In the genomic region with DNA sequence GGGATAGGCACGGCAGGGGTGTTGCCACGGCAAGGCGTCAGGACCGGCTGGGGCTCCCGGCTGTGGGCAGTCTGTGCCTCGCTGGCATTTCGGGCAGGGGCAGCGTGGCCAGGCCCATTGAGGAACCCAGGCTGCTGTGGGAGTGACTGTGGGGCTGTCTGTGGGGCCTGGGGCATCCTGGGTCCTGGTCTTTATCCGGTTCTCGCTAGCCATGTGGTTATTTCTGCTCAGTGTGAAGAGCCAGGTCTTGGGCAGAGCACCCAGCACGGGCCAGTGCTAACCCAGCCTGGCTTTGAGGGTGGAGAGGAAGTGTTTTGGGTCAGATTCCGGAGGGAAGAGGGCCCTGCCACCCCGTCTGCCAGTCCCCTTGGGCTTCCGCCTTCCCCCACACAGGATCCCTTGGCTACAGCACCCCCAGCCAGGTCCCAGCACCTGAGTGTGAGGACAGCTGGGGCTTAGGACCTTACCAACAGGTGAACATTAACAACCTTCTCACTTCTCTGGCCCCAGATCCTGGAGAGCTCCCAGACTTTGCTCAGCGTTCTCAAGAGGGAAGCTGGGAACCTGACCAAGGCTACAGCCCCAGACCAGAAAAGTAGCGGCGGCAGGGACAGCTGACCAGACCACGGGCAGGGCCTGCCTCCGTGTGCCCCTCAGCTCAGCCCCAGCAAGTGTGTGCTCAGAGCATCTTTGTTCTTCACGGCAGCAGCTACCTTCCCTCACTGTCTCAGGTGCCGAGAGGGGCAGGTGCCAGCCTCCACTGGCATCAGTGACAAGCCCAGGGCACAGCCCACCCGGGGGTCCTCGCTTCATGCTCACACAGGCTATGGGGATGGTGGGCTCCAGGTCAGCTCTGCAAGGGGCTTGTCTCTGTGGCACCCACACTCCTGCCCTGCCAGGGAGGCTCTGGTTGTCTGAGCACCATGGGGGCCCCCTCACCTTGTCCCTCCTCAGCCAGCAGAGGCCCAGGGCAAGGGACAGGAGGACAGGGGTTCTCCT, we compare ENCODE assay signal across 8 cellular contexts. TPM values are rescaled to one million over a fixed set of nuclear protein-coding genes. Genes with fewer than 3 reads are reported as not detected.
DNase-seq lines count a peak whose midpoint lies in the region; ATAC-seq, FAIRE-seq and TF ChIP-seq lines count a peak whose summit lies in the region.

No MANE protein-coding gene starts in this region.

- peaks cover 10% of the 10 kb centered on the region for H3K4me1 Mint-ChIP-seq in Calu3 (ENCODE audit: low read depth, unreplicated experiment)
- H3K4me1 Mint-ChIP-seq in osteocyte (ENCODE audit: unreplicated experiment), result peaks cover 35% of the 10 kb centered on the region

- ATAC-seq in HG02759 (IDR thresholded peaks at IDR 0.05; ENCODE audit: unreplicated experiment), result no peak

- H3K4me1 ChIP-seq in OCI-LY3 (ENCODE audit: low read length), result peaks cover 18% of the 10 kb centered on the region
- peaks cover 17% of the 10 kb centered on the region for H3K4me1 ChIP-seq in endothelial cell of umbilical vein (ENCODE audit: control insufficient read depth, extremely low read depth, insufficient read depth, low read length)

- H3K4me2 ChIP-seq in OCI-LY3 (ENCODE audit: low read length) (peak overlapping the region; percentile 90), endothelial cell of umbilical vein (ENCODE audit: insufficient read depth, low read length) (peak overlapping the region; percentile 35)

- H3K27me3 ChIP-seq in OCI-LY3 (ENCODE audit: low read depth, low read length), result no peaks in the 10 kb centered on the region
- H3K27me3 ChIP-seq in endothelial cell of umbilical vein (ENCODE audit: control insufficient read depth in 2 of 2, insufficient read depth in 2 of 2, low read length in 2 of 2), result no peaks in the 10 kb centered on the region

- H3K27ac Mint-ChIP-seq in Calu3 (ENCODE audit: unreplicated experiment), result peak overlapping the region; percentile 91
- peak overlapping the region; percentile 95 for H3K27ac Mint-ChIP-seq in osteocyte (ENCODE audit: unreplicated experiment)

- H3K36me3 Mint-ChIP-seq in Calu3 (ENCODE audit: insufficient read depth, unreplicated experiment), result peaks cover 46% of the 10 kb centered on the region
- peaks cover 10% of the 10 kb centered on the region for H3K36me3 Mint-ChIP-seq in osteocyte (ENCODE audit: unreplicated experiment)

- H3K9ac ChIP-seq in OCI-LY3 (ENCODE audit: low read length), result peak overlapping the region; percentile 80
- H3K9ac ChIP-seq in endothelial cell of umbilical vein (replicated peaks; ENCODE audit: extremely low read depth, insufficient read depth, low read length), result peak overlapping the region; percentile 31

- H3K36me3 ChIP-seq in OCI-LY3 (replicated peaks; ENCODE audit: low read depth, low read length) (peaks cover 8% of the 10 kb centered on the region), endothelial cell of umbilical vein (ENCODE audit: control insufficient read depth in 2 of 2, extremely low read depth in 1 of 2, insufficient read depth in 2 of 2, low read length in 2 of 2) (peaks cover 0 to 25% of the 10 kb centered on the region in 2 experiments)

- H4K20me1 ChIP-seq in OCI-LY3 (ENCODE audit: insufficient read depth, low read length) (no peaks in the 10 kb centered on the region), endothelial cell of umbilical vein (replicated peaks; ENCODE audit: control insufficient read depth, extremely low read depth, insufficient read depth, low read length) (no peaks in the 10 kb centered on the region)

- H3K4me3 ChIP-seq in OCI-LY3 (ENCODE audit: low read length) (peak overlapping the region; percentile 86), endothelial cell of umbilical vein (replicated peaks in 1 of 3; ENCODE audit: insufficient read depth in 1 of 3, low read depth in 1 of 3, low read length in 3 of 3) (peak overlapping the region; percentile 14 to 86 (median 39))

- POLR2A ChIA-PET in endothelial cell of umbilical vein (lab: Charles Lee), result interaction anchor here (0.7 to 1.8 kb wide), 5 partner anchors 9 to 74 kb away, joined by 3 to 7 read pairs (median 4); partner anchors contain the start of genes NDOR1, TMEM203 and TPRN

- H3K4me3 Mint-ChIP-seq in Calu3 (ENCODE audit: low read depth, unreplicated experiment), result peak overlapping the region; percentile 98
- H3K4me3 Mint-ChIP-seq in osteocyte (ENCODE audit: unreplicated experiment), result peak overlapping the region; percentile 91

- intact Hi-C loops in Calu3 (cut with micrococcal nuclease; ENCODE audit: unreplicated experiment) (no loop called here), endothelial cell of umbilical vein (cut with micrococcal nuclease) (loop anchor here (1.0 to 2.0 kb wide), 3 partner anchors 11 to 34 kb away; partner anchors contain the start of genes NDOR1, TMEM203 and TPRN)

- no peaks in the 10 kb centered on the region for H3K9me3 Mint-ChIP-seq in Calu3 (ENCODE audit: low read depth, unreplicated experiment)
- H3K9me3 Mint-ChIP-seq in osteocyte (ENCODE audit: unreplicated experiment), result no peaks in the 10 kb centered on the region

- TF ChIP-seq CTCF in Calu3 (IDR thresholded peaks at IDR 0.05; ENCODE audit: unreplicated experiment) (no peak), OCI-LY3 (IDR thresholded peaks at IDR 0.05; ENCODE audit: low read depth, low read length) (no peak), endothelial cell of umbilical vein (IDR thresholded peaks at IDR 0.05; ENCODE audit: extremely low read depth in 1 of 2, insufficient read depth in 1 of 2, low read depth in 1 of 2, low read length in 2 of 2) (no peak), osteocyte (IDR thresholded peaks at IDR 0.05) (no peak)

- H3K27me3 Mint-ChIP-seq in Calu3 (ENCODE audit: unreplicated experiment) (no peaks in the 10 kb centered on the region), osteocyte (ENCODE audit: unreplicated experiment) (no peaks in the 10 kb centered on the region)

- no peaks in the 10 kb centered on the region for H3K9me1 ChIP-seq in endothelial cell of umbilical vein (replicated peaks; ENCODE audit: control insufficient read depth, extremely low read depth, insufficient read depth, low read length)

- peak overlapping the region; percentile 80 for H3K27ac ChIP-seq in OCI-LY3 (ENCODE audit: low read length)
- H3K27ac ChIP-seq in endothelial cell of umbilical vein (ENCODE audit: insufficient read depth, low read depth, low read length), result peak overlapping the region; percentile 3

- CTCF ChIA-PET in Calu3 (lab: Charles Lee), result interaction anchor here (0.6 to 1.9 kb wide), 7 partner anchors 9 to 105 kb away, joined by 3 to 11 read pairs (median 5); partner anchors contain the start of gene RNF224
- CTCF ChIA-PET in endothelial cell of umbilical vein (lab: Charles Lee), result interaction anchor here (0.9 to 3.1 kb wide), 21 partner anchors 9 to 160 kb away, joined by 3 to 30 read pairs (median 4); partner anchors contain the start of genes GRIN1, MAN1B1, NDOR1 and RNF208

- TSS peak; percentile 81 for BruUV-seq in Calu3 (replicated peaks; lab: Mats Ljungman, UMichigan)
- BruUV-seq in endothelial cell of umbilical vein (replicated peaks; lab: Mats Ljungman, UMichigan), result TSS peak; percentile 70

- DNase-seq in Calu3, result no peak
- DNase-seq in endothelial cell of umbilical vein (ENCODE audit: low read depth, low spot score), result no peak
- DNase-seq in osteocyte (ENCODE audit: extremely low spot score, unreplicated experiment), result no peak
- DNase-seq in erythroblast (lab: John Stamatoyannopoulos, UW), result no peak
- DNase-seq in iPS-NIHi11 (ENCODE audit: low spot score), result no peak
- DNase-seq in D341Med (ENCODE audit: low spot score), result no peak

- no peaks in the 10 kb centered on the region for H3K9me3 ChIP-seq in OCI-LY3 (ENCODE audit: insufficient read depth, low read length)
- H3K9me3 ChIP-seq in endothelial cell of umbilical vein (replicated peaks; ENCODE audit: control insufficient read depth, insufficient read depth, low read length), result no peaks in the 10 kb centered on the region

- dilution Hi-C loops in endothelial cell of umbilical vein (cut with MboI; ENCODE audit: extremely low pct_ligation_motif_present, low sequenced_read_pairs), result no loop called here

- no peak for TF ChIP-seq POLR2A in endothelial cell of umbilical vein (IDR thresholded peaks at IDR 0.05; ENCODE audit: low read depth, low read length)
- no peak for TF ChIP-seq POLR2A in erythroblast (IDR thresholded peaks at IDR 0.05; ENCODE audit: low read length)

- no peak for FAIRE-seq in endothelial cell of umbilical vein (lab: Jason Lieb, UNC)

- H3K79me2 ChIP-seq in OCI-LY3 (ENCODE audit: low read length), result peaks cover 46% of the 10 kb centered on the region
- peaks cover 33% of the 10 kb centered on the region for H3K79me2 ChIP-seq in endothelial cell of umbilical vein (ENCODE audit: control insufficient read depth, insufficient read depth, low read length)

- H2AFZ ChIP-seq in OCI-LY3 (ENCODE audit: low read depth, low read length) (no peak overlapping the region), endothelial cell of umbilical vein (ENCODE audit: low read depth, low read length) (no peak overlapping the region)

RNA-seq across cellular contexts. Expression of gene SSNA1, which starts 1.1 kb away (rescaled TPM):
- 41.9 and 44.1 TPM in 2 replicates for total RNA-seq in Calu3 (2022)
- 89.0 and 90.5 TPM in 2 replicates for total RNA-seq in endothelial cell of umbilical vein
- 146 and 162 TPM in 2 replicates for polyA plus RNA-seq in endothelial cell of umbilical vein
- 105 and 133 TPM in 2 replicates for polyA plus RNA-seq in endothelial cell of umbilical vein (2011; cell fraction: cytosol; rRNA removed)
- polyA plus RNA-seq in endothelial cell of umbilical vein (2011; cell fraction: nucleus; rRNA removed), result 40.9 and 47.5 TPM in 2 replicates
- 64.0 and 77.7 TPM in 2 replicates for polyA plus RNA-seq in endothelial cell of umbilical vein (2012)
- 21.4 and 27.1 TPM in 2 replicates for polyA minus RNA-seq in endothelial cell of umbilical vein
- 54.2 TPM for polyA minus RNA-seq in endothelial cell of umbilical vein (2011; cell fraction: cytosol; rRNA and poly(A)+ RNA removed)
- polyA minus RNA-seq in endothelial cell of umbilical vein (2011; cell fraction: nucleus; rRNA and poly(A)+ RNA removed), result 7.1 and 9.3 TPM in 2 replicates
- total RNA-seq in osteocyte, result 57.4 and 58.1 TPM in 2 replicates

RNA-seq across cellular contexts. Expression of gene ANAPC2, which starts 1.2 kb away (rescaled TPM):
- total RNA-seq in Calu3 (2022) (49.4 and 51.4 TPM in 2 replicates), endothelial cell of umbilical vein (69.2 and 70.0 TPM in 2 replicates), osteocyte (59.3 and 61.0 TPM in 2 replicates)
- polyA plus RNA-seq in endothelial cell of umbilical vein, result 44.8 and 57.5 TPM in 2 replicates
- 20.7 and 26.9 TPM in 2 replicates for polyA plus RNA-seq in endothelial cell of umbilical vein (2011; cell fraction: cytosol; rRNA removed)
- polyA plus RNA-seq in endothelial cell of umbilical vein (2011; cell fraction: nucleus; rRNA removed), result 210 and 226 TPM in 2 replicates
- 36.4 and 41.9 TPM in 2 replicates for polyA plus RNA-seq in endothelial cell of umbilical vein (2012)
- 30.7 and 36.8 TPM in 2 replicates for polyA minus RNA-seq in endothelial cell of umbilical vein
- 81.3 TPM for polyA minus RNA-seq in endothelial cell of umbilical vein (2011; cell fraction: cytosol; rRNA and poly(A)+ RNA removed)
- polyA minus RNA-seq in endothelial cell of umbilical vein (2011; cell fraction: nucleus; rRNA and poly(A)+ RNA removed), result 51.5 and 52.1 TPM in 2 replicates

RNA-seq across cellular contexts. Expression of gene TPRN, which starts 10.9 kb away (rescaled TPM):
- 18.3 and 20.3 TPM in 2 replicates for total RNA-seq in Calu3 (2022)
- total RNA-seq in endothelial cell of umbilical vein, result 12.1 and 12.4 TPM in 2 replicates
- 4.3 and 5.7 TPM in 2 replicates for polyA plus RNA-seq in endothelial cell of umbilical vein
- 3.3 and 5.0 TPM in 2 replicates for polyA plus RNA-seq in endothelial cell of umbilical vein (2011; cell fraction: cytosol; rRNA removed)
- polyA plus RNA-seq in endothelial cell of umbilical vein (2011; cell fraction: nucleus; rRNA removed), result 7.5 and 8.5 TPM in 2 replicates
- polyA plus RNA-seq in endothelial cell of umbilical vein (2012), result 5.6 and 7.9 TPM in 2 replicates
- 2.0 and 3.6 TPM in 2 replicates for polyA minus RNA-seq in endothelial cell of umbilical vein
- polyA minus RNA-seq in endothelial cell of umbilical vein (2011; cell fraction: cytosol; rRNA and poly(A)+ RNA removed), result 25.7 TPM
- polyA minus RNA-seq in endothelial cell of umbilical vein (2011; cell fraction: nucleus; rRNA and poly(A)+ RNA removed), result 2.0 and 3.5 TPM in 2 replicates
- 19.8 and 21.7 TPM in 2 replicates for total RNA-seq in osteocyte

RNA-seq across cellular contexts. Expression of gene TMEM203, which starts 15.9 kb away (rescaled TPM):
- total RNA-seq in Calu3 (2022) (25.4 and 28.8 TPM in 2 replicates), endothelial cell of umbilical vein (25.6 and 29.6 TPM in 2 replicates), osteocyte (40.5 and 41.2 TPM in 2 replicates)
- 39.8 and 40.4 TPM in 2 replicates for polyA plus RNA-seq in endothelial cell of umbilical vein
- 33.3 and 35.7 TPM in 2 replicates for polyA plus RNA-seq in endothelial cell of umbilical vein (2011; cell fraction: cytosol; rRNA removed)
- 14.4 and 15.3 TPM in 2 replicates for polyA plus RNA-seq in endothelial cell of umbilical vein (2011; cell fraction: nucleus; rRNA removed)
- polyA plus RNA-seq in endothelial cell of umbilical vein (2012), result 25.6 and 28.5 TPM in 2 replicates
- polyA minus RNA-seq in endothelial cell of umbilical vein, result 16.6 and 18.8 TPM in 2 replicates
- polyA minus RNA-seq in endothelial cell of umbilical vein (2011; cell fraction: cytosol; rRNA and poly(A)+ RNA removed), result 29.3 TPM
- polyA minus RNA-seq in endothelial cell of umbilical vein (2011; cell fraction: nucleus; rRNA and poly(A)+ RNA removed), result 4.6 and 6.2 TPM in 2 replicates

RNA-seq across cellular contexts. Expression of gene NDOR1, which starts 15.9 kb away (rescaled TPM):
- 26.4 and 27.7 TPM in 2 replicates for total RNA-seq in Calu3 (2022)
- total RNA-seq in endothelial cell of umbilical vein, result 23.4 and 26.7 TPM in 2 replicates
- 13.5 and 18.0 TPM in 2 replicates for polyA plus RNA-seq in endothelial cell of umbilical vein
- 5.9 and 8.1 TPM in 2 replicates for polyA plus RNA-seq in endothelial cell of umbilical vein (2011; cell fraction: cytosol; rRNA removed)
- 42.9 and 43.1 TPM in 2 replicates for polyA plus RNA-seq in endothelial cell of umbilical vein (2011; cell fraction: nucleus; rRNA removed)
- polyA plus RNA-seq in endothelial cell of umbilical vein (2012), result 11.7 and 12.5 TPM in 2 replicates
- polyA minus RNA-seq in endothelial cell of umbilical vein, result 5.0 and 6.4 TPM in 2 replicates
- 15.8 TPM for polyA minus RNA-seq in endothelial cell of umbilical vein (2011; cell fraction: cytosol; rRNA and poly(A)+ RNA removed)
- 9.6 and 10.3 TPM in 2 replicates for polyA minus RNA-seq in endothelial cell of umbilical vein (2011; cell fraction: nucleus; rRNA and poly(A)+ RNA removed)
- 15.5 and 20.5 TPM in 2 replicates for total RNA-seq in osteocyte
